ENCODE assay signal across 12 cellular contexts in the genomic region with DNA sequence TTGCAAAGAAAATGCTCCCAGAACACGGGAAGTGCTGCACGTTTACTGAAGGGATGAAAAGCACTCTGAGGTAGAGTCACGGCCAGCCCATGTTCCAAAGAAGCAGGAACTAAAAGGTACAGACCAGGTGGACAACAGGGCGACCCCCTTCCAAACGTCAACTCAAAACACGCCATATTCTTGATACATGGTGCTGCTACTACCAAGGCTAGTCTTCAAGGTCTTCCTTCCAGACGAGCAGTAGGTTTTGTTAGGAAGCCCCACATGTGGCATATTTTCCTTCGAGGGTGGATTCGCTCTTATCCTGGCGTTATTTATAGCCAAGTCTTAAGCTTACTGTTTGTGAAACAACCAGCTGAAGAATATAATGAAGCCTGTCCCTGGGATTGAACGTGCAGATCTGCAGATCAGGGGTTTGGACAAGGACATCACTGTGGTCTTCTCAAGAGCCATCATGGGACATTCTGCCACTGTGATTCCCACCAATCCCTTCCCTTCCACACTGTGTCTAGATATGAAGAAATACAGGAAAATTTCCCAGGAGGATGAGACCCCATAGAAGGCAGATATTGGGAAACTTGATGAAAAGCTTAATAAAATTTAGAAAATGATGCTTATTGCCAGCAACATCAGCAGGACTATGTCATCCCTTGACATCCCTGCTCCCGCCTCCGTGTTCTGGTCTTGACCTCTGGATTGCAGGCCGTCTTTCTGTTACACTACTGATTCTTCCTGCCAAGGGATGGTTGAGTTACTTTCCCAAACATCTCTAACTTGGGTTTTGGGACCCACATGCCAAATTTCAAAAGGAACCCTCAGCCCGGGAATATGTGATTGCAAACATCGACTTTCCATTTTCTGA.
"Had no signal": no experiment of that assay in that cellular context is flagged by ENCODE, and none has a peak within 500 bp of the region (broad histone marks: within the 10 kb centered on the region; RNA-seq: fewer than 3 reads in every experiment).

No MANE protein-coding gene starts in this region.

- H3K27ac ChIP-seq: tibial nerve had no signal

- DNase-seq: activated CD4-positive, alpha-beta T cell treated with anti-CD3 and anti-CD28 coated beads for 4 hours; activated naive CD4-positive, alpha-beta T cell treated with anti-CD3 and anti-CD28 coated beads for 36 hours; central memory CD4-positive, alpha-beta T cell; dermis blood vessel endothelial cell; endodermal cell; erythroblast; glutamatergic neuron; natural killer cell; small intestine; T-helper 1 cell had no signal

- ATAC-seq: natural killer cell; stimulated activated memory B cell treated with anti-CD40 and anti-IgM and Interleukin-4, amounts not matched to agents 10 μg/mL and 1 μg/mL and 100 μg/mL, for 72 hours had no signal

- H3K36me3 ChIP-seq: tibial nerve had no signal

- H3K27me3 ChIP-seq: tibial nerve had no signal

- H3K4me3 ChIP-seq: tibial nerve had no signal
